In genomic region chr14:87888136-87888999, GRCh38 we compare ENCODE assay signal across 1 cellular context.
TF ChIP-seq lines count a peak whose summit lies in the region.

No MANE protein-coding gene starts in this region.

TF ChIP-seq in SK-N-SH treated with all-trans-retinoic acid at 6 μM for 48 hours, 23 proteins besides CTCF, POLR2A, EP300 and RAD21 (continued from another document):
- no peak for TF ChIP-seq CSDC2 (CRISPR knock-in tag; IDR thresholded peaks at IDR 0.05)
- TF ChIP-seq OSR1 (CRISPR knock-in tag; IDR thresholded peaks at IDR 0.05): no peak
- no peak for TF ChIP-seq TCF4 (CRISPR knock-in tag; IDR thresholded peaks at IDR 0.05; ENCODE audit: borderline replicate concordance)
- no peak for TF ChIP-seq ZFP30 (CRISPR knock-in tag; IDR thresholded peaks at IDR 0.05)
- TF ChIP-seq ZNF565 (CRISPR knock-in tag; conservative IDR thresholded peaks at IDR 0.05; ENCODE audit: low read depth): no peak
- TF ChIP-seq ZNF70 (CRISPR knock-in tag; IDR thresholded peaks at IDR 0.05): no peak
